In genomic region chr16:49085689-49086088, GRCh38 we compare ENCODE assay signal across 18 cellular contexts.
"Had no signal": no experiment of that assay in that cellular context is flagged by ENCODE, and none has a peak within 500 bp of the region (broad histone marks: within the 10 kb centered on the region; RNA-seq: fewer than 3 reads in every experiment).

No MANE protein-coding gene starts in this region.

- DNase-seq: activated CD4-positive, alpha-beta T cell treated with anti-CD3 and anti-CD28 coated beads for 36 hours; activated CD4-positive, alpha-beta T cell treated with anti-CD3 and anti-CD28 coated beads, Interleukin-2, amount 50 U/mL, for 48 hours; activated naive CD8-positive, alpha-beta T cell treated with anti-CD3 and anti-CD28 coated beads for 36 hours; activated T-cell treated with anti-CD3 and anti-CD28 coated beads for 4 hours; amygdala; effector CD4-positive, alpha-beta T cell; gastrocnemius medialis; head of caudate nucleus; kidney; left lung; nephron progenitor cell; nucleus accumbens; stimulated activated naive B cell treated with anti-CD40 and anti-IgM and Interleukin-4, amounts not matched to agents 10 μg/mL and 1 μg/mL and 100 μg/mL, for 72 hours had no signal

- H3K27ac ChIP-seq: gastrocnemius medialis, left lung had no signal

- H3K9me3 ChIP-seq: gastrocnemius medialis had no signal

- H3K4me3 Mint-ChIP-seq: activated CD4-positive, alpha-beta T cell treated with anti-CD3 and anti-CD28 coated beads for 36 hours; activated naive CD8-positive, alpha-beta T cell treated with anti-CD3 and anti-CD28 coated beads for 36 hours; mesothelial cell of epicardium; nephron progenitor cell; stimulated activated naive B cell treated with anti-CD40 and anti-IgM and Interleukin-4, amounts not matched to agents 10 μg/mL and 1 μg/mL and 100 μg/mL, for 72 hours; T-helper 2 cell treated with Interferon-gamma antibody and Interleukin-4, amounts not matched to agents 5 μg/mL and 100 μg/mL, for 36 hours; WTC11 had no signal

- H3K4me3 ChIP-seq: gastrocnemius medialis, left lung had no signal

- H3K36me3 ChIP-seq: gastrocnemius medialis, left lung had no signal

- H3K27ac Mint-ChIP-seq: activated CD4-positive, alpha-beta T cell treated with anti-CD3 and anti-CD28 coated beads for 36 hours; activated naive CD8-positive, alpha-beta T cell treated with anti-CD3 and anti-CD28 coated beads for 36 hours; mesothelial cell of epicardium; nephron progenitor cell; stimulated activated naive B cell treated with anti-CD40 and anti-IgM and Interleukin-4, amounts not matched to agents 10 μg/mL and 1 μg/mL and 100 μg/mL, for 72 hours; T-helper 2 cell treated with Interferon-gamma antibody and Interleukin-4, amounts not matched to agents 5 μg/mL and 100 μg/mL, for 36 hours; WTC11 had no signal

- H3K27me3 Mint-ChIP-seq: activated CD4-positive, alpha-beta T cell treated with anti-CD3 and anti-CD28 coated beads for 36 hours; activated naive CD8-positive, alpha-beta T cell treated with anti-CD3 and anti-CD28 coated beads for 36 hours had no signal

- H3K4me1 ChIP-seq: gastrocnemius medialis, left lung had no signal

- H3K27me3 ChIP-seq: gastrocnemius medialis, left lung had no signal

- H3K4me1 Mint-ChIP-seq: activated CD4-positive, alpha-beta T cell treated with anti-CD3 and anti-CD28 coated beads for 36 hours; activated naive CD8-positive, alpha-beta T cell treated with anti-CD3 and anti-CD28 coated beads for 36 hours; mesothelial cell of epicardium; nephron progenitor cell; stimulated activated naive B cell treated with anti-CD40 and anti-IgM and Interleukin-4, amounts not matched to agents 10 μg/mL and 1 μg/mL and 100 μg/mL, for 72 hours; WTC11 had no signal

- H3K36me3 Mint-ChIP-seq: mesothelial cell of epicardium; stimulated activated naive B cell treated with anti-CD40 and anti-IgM and Interleukin-4, amounts not matched to agents 10 μg/mL and 1 μg/mL and 100 μg/mL, for 72 hours had no signal

- ATAC-seq: activated CD4-positive, alpha-beta T cell treated with anti-CD3 and anti-CD28 coated beads for 36 hours; esophagus mucosa; gastrocnemius medialis; left lung; sciatic nerve; stimulated activated naive B cell treated with anti-CD40 and anti-IgM and Interleukin-4, amounts not matched to agents 10 μg/mL and 1 μg/mL and 100 μg/mL, for 72 hours; WTC11 had no signal
